In genomic region chr13:26068372-26068771, GRCh38 we compare ENCODE assay signal across 2 cellular contexts. TPM values are rescaled to one million over a fixed set of nuclear protein-coding genes. Genes with fewer than 3 reads are reported as not detected.
"Had no signal": no experiment of that assay in that cellular context is flagged by ENCODE, and none has a peak within 500 bp of the region (broad histone marks: within the 10 kb centered on the region; RNA-seq: fewer than 3 reads in every experiment).

No MANE protein-coding gene starts in this region.

RNA-seq across cellular contexts. Expression of gene SHISA2, which starts 16.6 kb away (rescaled TPM):
- total RNA-seq: ascending aorta had no signal
- polyA plus RNA-seq: aorta had no signal
